ENCODE assay signal across 1 cellular context in genomic region chr12:132543298-132544172, GRCh38.
TF ChIP-seq lines count a peak whose summit lies in the region.

No MANE protein-coding gene starts in this region.

TF ChIP-seq in GM12878, 131 proteins besides CTCF, POLR2A, EP300 and RAD21 (continued from another document):
- TF ChIP-seq, protein P1, sequence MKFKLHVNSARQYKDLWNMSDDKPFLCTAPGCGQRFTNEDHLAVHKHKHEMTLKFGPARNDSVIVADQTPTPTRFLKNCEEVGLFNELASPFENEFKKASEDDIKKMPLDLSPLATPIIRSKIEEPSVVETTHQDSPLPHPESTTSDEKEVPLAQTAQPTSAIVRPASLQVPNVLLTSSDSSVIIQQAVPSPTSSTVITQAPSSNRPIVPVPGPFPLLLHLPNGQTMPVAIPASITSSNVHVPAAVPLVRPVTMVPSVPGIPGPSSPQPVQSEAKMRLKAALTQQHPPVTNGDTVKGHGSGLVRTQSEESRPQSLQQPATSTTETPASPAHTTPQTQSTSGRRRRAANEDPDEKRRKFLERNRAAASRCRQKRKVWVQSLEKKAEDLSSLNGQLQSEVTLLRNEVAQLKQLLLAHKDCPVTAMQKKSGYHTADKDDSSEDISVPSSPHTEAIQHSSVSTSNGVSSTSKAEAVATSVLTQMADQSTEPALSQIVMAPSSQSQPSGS (IDR thresholded peaks at IDR 0.05; ENCODE audit: low read length): no peak
- no peak for TF ChIP-seq ETV6 (conservative IDR thresholded peaks at IDR 0.05 in 1 of 2, IDR thresholded peaks at IDR 0.05 in 1 of 2; ENCODE audit: borderline replicate concordance in 1 of 2, low read depth in 1 of 2)
- no peak for TF ChIP-seq POU2F2 (IDR thresholded peaks at IDR 0.05; ENCODE audit: borderline replicate concordance, low read depth, low read length)
- no peak for TF ChIP-seq HDAC6 (IDR thresholded peaks at IDR 0.05; ENCODE audit: unreplicated experiment)
- TF ChIP-seq FOS (IDR thresholded peaks at IDR 0.05; ENCODE audit: borderline replicate concordance, extremely low read depth, insufficient read length): no peak
- no peak for TF ChIP-seq PAX5 (IDR thresholded peaks at IDR 0.05; ENCODE audit: borderline replicate concordance, low read depth, low read length)
- no peak for TF ChIP-seq CREB1 (IDR thresholded peaks at IDR 0.05; ENCODE audit: low read depth)
- TF ChIP-seq EZH2 (IDR thresholded peaks at IDR 0.05; ENCODE audit: borderline replicate concordance, control insufficient read depth, low read depth, low read length): no peak
- no peak for TF ChIP-seq ATF3 (IDR thresholded peaks at IDR 0.05; ENCODE audit: borderline replicate concordance, extremely low read depth, low read depth, low read length)
- TF ChIP-seq HDAC2 (IDR thresholded peaks at IDR 0.05): no peak
- TF ChIP-seq ZNF592 (IDR thresholded peaks at IDR 0.05): no peak
- no peak for TF ChIP-seq EED (IDR thresholded peaks at IDR 0.05; ENCODE audit: low read depth)
- no peak for TF ChIP-seq SIN3A (IDR thresholded peaks at IDR 0.05; ENCODE audit: low read depth, low read length)
- TF ChIP-seq, protein P2, sequence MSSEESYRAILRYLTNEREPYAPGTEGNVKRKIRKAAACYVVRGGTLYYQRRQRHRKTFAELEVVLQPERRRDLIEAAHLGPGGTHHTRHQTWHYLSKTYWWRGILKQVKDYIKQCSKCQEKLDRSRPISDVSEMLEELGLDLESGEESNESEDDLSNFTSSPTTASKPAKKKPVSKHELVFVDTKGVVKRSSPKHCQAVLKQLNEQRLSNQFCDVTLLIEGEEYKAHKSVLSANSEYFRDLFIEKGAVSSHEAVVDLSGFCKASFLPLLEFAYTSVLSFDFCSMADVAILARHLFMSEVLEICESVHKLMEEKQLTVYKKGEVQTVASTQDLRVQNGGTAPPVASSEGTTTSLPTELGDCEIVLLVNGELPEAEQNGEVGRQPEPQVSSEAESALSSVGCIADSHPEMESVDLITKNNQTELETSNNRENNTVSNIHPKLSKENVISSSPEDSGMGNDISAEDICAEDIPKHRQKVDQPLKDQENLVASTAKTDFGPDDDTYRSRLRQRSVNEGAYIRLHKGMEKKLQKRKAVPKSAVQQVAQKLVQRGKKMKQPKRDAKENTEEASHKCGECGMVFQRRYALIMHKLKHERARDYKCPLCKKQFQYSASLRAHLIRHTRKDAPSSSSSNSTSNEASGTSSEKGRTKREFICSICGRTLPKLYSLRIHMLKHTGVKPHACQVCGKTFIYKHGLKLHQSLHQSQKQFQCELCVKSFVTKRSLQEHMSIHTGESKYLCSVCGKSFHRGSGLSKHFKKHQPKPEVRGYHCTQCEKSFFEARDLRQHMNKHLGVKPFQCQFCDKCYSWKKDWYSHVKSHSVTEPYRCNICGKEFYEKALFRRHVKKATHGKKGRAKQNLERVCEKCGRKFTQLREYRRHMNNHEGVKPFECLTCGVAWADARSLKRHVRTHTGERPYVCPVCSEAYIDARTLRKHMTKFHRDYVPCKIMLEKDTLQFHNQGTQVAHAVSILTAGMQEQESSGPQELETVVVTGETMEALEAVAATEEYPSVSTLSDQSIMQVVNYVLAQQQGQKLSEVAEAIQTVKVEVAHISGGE (CRISPR knock-in tag; IDR thresholded peaks at IDR 0.05): no peak
- TF ChIP-seq TARDBP (IDR thresholded peaks at IDR 0.05; ENCODE audit: borderline replicate concordance): no peak
- TF ChIP-seq E2F8 (IDR thresholded peaks at IDR 0.05; ENCODE audit: low read depth, partially characterized antibody): no peak
